12 cellular contexts compared by ENCODE assay signal in genomic region chr3:37765591-37766219, GRCh38.
DNase-seq lines count a peak whose midpoint lies in the region; ATAC-seq lines count a peak whose summit lies in the region.
"Had no signal": no experiment of that assay in that cellular context is flagged by ENCODE, and none has a peak within 500 bp of the region (broad histone marks: within the 10 kb centered on the region; RNA-seq: fewer than 3 reads in every experiment).

No MANE protein-coding gene starts in this region.

- H3K4me2 ChIP-seq in mesenchymal stem cell (ENCODE audit: low read length, poor library complexity, severe bottlenecking), result peak overlapping the region; percentile 34

- no peak overlapping the region for H2BK120ac ChIP-seq in mesenchymal stem cell (ENCODE audit: low read depth, low read length)

- peak; percentile 71 for DNase-seq in OCI-M1 (lab: John Stamatoyannopoulos, UW)
- DNase-seq in fibroblast of gingiva (ENCODE audit: low read depth), result peak; percentile 64
- DNase-seq in mesenchymal stem cell, result peak; percentile 57
- no peak for DNase-seq in stimulated activated CD4-positive, alpha-beta T cell treated with anti-CD3 and anti-CD28 coated beads, Interleukin-4, amount 100 ng/mL, for 24 hours
- no peak for DNase-seq in UCSD-AML1 (lab: John Stamatoyannopoulos, UW; ENCODE audit: unreplicated experiment)
- no peak for DNase-seq in globus pallidus (ENCODE audit: low spot score)
- DNase-seq: activated CD4-positive, alpha-beta T cell treated with anti-CD3 and anti-CD28 coated beads, Interleukin-2, amount 50 U/mL, for 48 hours; CD4-positive, alpha-beta memory T cell; foreskin melanocyte had no signal

- H2BK12ac ChIP-seq in mesenchymal stem cell (ENCODE audit: low read length in 2 of 2), result no peak overlapping the region

- H3K9me3 ChIP-seq in mesenchymal stem cell (ENCODE audit: control insufficient read depth, low read length) (no peaks in the 10 kb centered on the region), subcutaneous abdominal adipose tissue (ENCODE audit: control insufficient read depth in 5 of 5, low read length in 5 of 5) (no peaks in the 10 kb centered on the region)

- WGBS in mesenchymal stem cell, result 4% methylated on average over 15 of the region's 15 CpGs

- H2AFZ ChIP-seq in mesenchymal stem cell (ENCODE audit: low read depth, low read length), result no peak overlapping the region

- no peak overlapping the region for H3K27ac ChIP-seq in mesenchymal stem cell (ENCODE audit: low read length, poor library complexity, severe bottlenecking)
- peak overlapping the region; percentile 89 for H3K27ac ChIP-seq in subcutaneous abdominal adipose tissue (ENCODE audit: low read depth, low read length)

- H3K27me3 ChIP-seq in mesenchymal stem cell (ENCODE audit: control insufficient read depth in 1 of 2, insufficient read depth in 1 of 2, low read length in 2 of 2) (peaks cover 48 to 58% of the 10 kb centered on the region in 2 experiments), subcutaneous abdominal adipose tissue (ENCODE audit: control insufficient read depth in 5 of 5, insufficient read depth in 4 of 5, low read length in 5 of 5) (no peaks in the 10 kb centered on the region)

- H3K14ac ChIP-seq in mesenchymal stem cell (ENCODE audit: low read length in 2 of 2), result no peak overlapping the region

- no peak overlapping the region for H2BK5ac ChIP-seq in mesenchymal stem cell (ENCODE audit: low read depth, low read length, poor library complexity, severe bottlenecking)

- no peak overlapping the region for H4K91ac ChIP-seq in mesenchymal stem cell (ENCODE audit: low read length)

- H3K23ac ChIP-seq in mesenchymal stem cell (ENCODE audit: low read length in 2 of 2), result no peak overlapping the region

- H3K36me3 ChIP-seq in mesenchymal stem cell (ENCODE audit: control insufficient read depth in 1 of 2, insufficient read depth in 2 of 2, low read depth in 1 of 2, low read length in 2 of 2), result no peaks in the 10 kb centered on the region
- H3K36me3 ChIP-seq in subcutaneous abdominal adipose tissue (ENCODE audit: control insufficient read depth in 5 of 5, insufficient read depth in 5 of 5, low read length in 5 of 5), result no peaks in the 10 kb centered on the region

- H3K4me3 ChIP-seq in mesenchymal stem cell (ENCODE audit: insufficient read depth in 1 of 2, low read depth in 1 of 2, low read length in 2 of 2) (peak overlapping the region in 1 of 2 experiments; percentile 45), subcutaneous abdominal adipose tissue (ENCODE audit: low read depth in 1 of 5, low read length in 5 of 5) (peak overlapping the region in 3 of 5 donors; percentile 1 to 34 (median 33))
- H3K4me3 ChIP-seq: GM12878 had no signal

- no peak overlapping the region for H3K18ac ChIP-seq in mesenchymal stem cell (ENCODE audit: low read depth in 1 of 2, low read length in 2 of 2)

- H3K4ac ChIP-seq in mesenchymal stem cell (ENCODE audit: low read depth in 1 of 2, low read length in 2 of 2), result no peak overlapping the region

- H3K79me1 ChIP-seq in mesenchymal stem cell (replicated peaks; ENCODE audit: low read length, poor library complexity, severe bottlenecking), result no peaks in the 10 kb centered on the region

- H3K4me1 ChIP-seq in mesenchymal stem cell (ENCODE audit: control insufficient read depth, insufficient read depth, low read depth, low read length), result peaks cover 9% of the 10 kb centered on the region
- H3K4me1 ChIP-seq in subcutaneous abdominal adipose tissue (ENCODE audit: control insufficient read depth in 5 of 5, insufficient read depth in 5 of 5, low read length in 5 of 5), result peaks cover 16 to 79% (median 68%) of the 10 kb centered on the region in 5 donors

- no peak overlapping the region for H2AK5ac ChIP-seq in mesenchymal stem cell (ENCODE audit: low read length, severe bottlenecking)

- peak overlapping the region; percentile 13 for H3K9ac ChIP-seq in mesenchymal stem cell (ENCODE audit: low read length)
- H3K9ac ChIP-seq in subcutaneous abdominal adipose tissue (ENCODE audit: low read length in 5 of 5), result peak overlapping the region in 3 of 5 donors; percentile 8 to 38 (median 17)

- ATAC-seq in HG03135 (IDR thresholded peaks at IDR 0.05; ENCODE audit: unreplicated experiment), result no peak
- ATAC-seq: GM12878 had no signal

- H4K8ac ChIP-seq in mesenchymal stem cell (ENCODE audit: low read length), result no peak overlapping the region

- no peak overlapping the region for H2BK15ac ChIP-seq in mesenchymal stem cell (ENCODE audit: low read depth, poor library complexity, severe bottlenecking)

Comparison
In these comparisons a context has a peak if more than half of its experiments do, and no peak if none do; other contexts are left out.
1. DNase-seq: peak in OCI-M1 (single experiment), fibroblast of gingiva (single experiment) and mesenchymal stem cell (single experiment); none in stimulated activated CD4-positive, alpha-beta T cell treated with anti-CD3 and anti-CD28 coated beads, Interleukin-4, amount 100 ng/mL, for 24 hours (single experiment), UCSD-AML1 (single experiment) and globus pallidus (single experiment).